ENCODE assay signal across 20 cellular contexts in the genomic region with DNA sequence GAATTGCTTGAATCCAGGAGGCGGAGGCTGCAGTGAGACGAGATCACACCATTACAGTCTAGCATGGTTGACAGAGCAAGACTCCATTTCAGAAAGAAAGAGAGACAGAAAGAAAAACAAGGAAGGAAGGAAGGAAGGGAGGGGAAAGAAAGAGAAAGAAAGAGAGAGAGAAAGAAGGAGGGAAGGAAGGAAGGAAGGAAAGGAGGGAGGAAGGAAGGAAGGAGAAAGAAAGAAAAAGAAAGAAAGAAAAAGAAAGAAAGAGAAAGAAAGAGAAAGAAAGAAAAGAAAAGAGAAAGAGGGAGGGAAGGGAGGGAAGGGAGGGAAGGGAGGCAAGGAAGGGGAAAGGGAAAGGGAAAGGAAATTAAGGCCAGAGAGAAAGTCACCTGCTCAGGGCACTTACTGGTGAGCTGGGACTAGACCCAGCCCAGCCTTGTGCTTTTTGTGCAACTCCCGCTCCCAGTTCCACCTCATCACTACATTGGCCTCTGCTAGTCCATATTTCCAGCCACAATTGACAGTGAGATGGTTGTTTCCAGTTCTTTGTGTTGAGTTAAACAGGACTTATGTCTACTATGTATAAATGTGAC. TPM values are rescaled to one million over a fixed set of nuclear protein-coding genes. Genes with fewer than 3 reads are reported as not detected.
DNase-seq lines count a peak whose midpoint lies in the region; ATAC-seq and TF ChIP-seq lines count a peak whose summit lies in the region.
"Had no signal": no experiment of that assay in that cellular context is flagged by ENCODE, and none has a peak within 500 bp of the region (broad histone marks: within the 10 kb centered on the region; RNA-seq: fewer than 3 reads in every experiment).

No MANE protein-coding gene starts in this region.

- peak; percentile 27 for ATAC-seq in activated CD4-positive, alpha-beta T cell treated with anti-CD3 and anti-CD28 coated beads for 36 hours
- peak in 1 of 2 donors; percentile 4 for ATAC-seq in stimulated activated naive B cell treated with anti-CD40 and anti-IgM and Interleukin-4, amounts not matched to agents 10 μg/mL and 1 μg/mL and 100 μg/mL, for 72 hours (replicated peaks)
- ATAC-seq in GM18873 (IDR thresholded peaks at IDR 0.05; ENCODE audit: low FRiP score, unreplicated experiment): no peak

- TF ChIP-seq POLR2A in prostate gland (IDR thresholded peaks at IDR 0.05): no peak

- H3K9me3 Mint-ChIP-seq in activated CD4-positive, alpha-beta T cell treated with anti-CD3 and anti-CD28 coated beads for 36 hours (ENCODE audit: low read depth): no peaks in the 10 kb centered on the region
- no peaks in the 10 kb centered on the region for H3K9me3 Mint-ChIP-seq in endothelial cell (ENCODE audit: unreplicated experiment)
- no peaks in the 10 kb centered on the region for H3K9me3 Mint-ChIP-seq in stimulated activated naive B cell treated with anti-CD40 and anti-IgM and Interleukin-4, amounts not matched to agents 10 μg/mL and 1 μg/mL and 100 μg/mL, for 72 hours
- H3K9me3 Mint-ChIP-seq: activated CD4-positive, alpha-beta memory T cell treated with anti-CD3 and anti-CD28 coated beads for 36 hours; naive B cell; T-helper 2 cell treated with Interferon-gamma antibody and Interleukin-4, amounts not matched to agents 5 μg/mL and 100 μg/mL, for 36 hours had no signal

- H3K9ac ChIP-seq in Loucy (ENCODE audit: low read depth, low read length, poor library complexity, severe bottlenecking): no peak overlapping the region

- H3K27ac Mint-ChIP-seq in activated CD4-positive, alpha-beta T cell treated with anti-CD3 and anti-CD28 coated beads for 36 hours: no peak overlapping the region
- peak overlapping the region; percentile 68 for H3K27ac Mint-ChIP-seq in endothelial cell (ENCODE audit: unreplicated experiment)
- peak overlapping the region; percentile 53 for H3K27ac Mint-ChIP-seq in stimulated activated naive B cell treated with anti-CD40 and anti-IgM and Interleukin-4, amounts not matched to agents 10 μg/mL and 1 μg/mL and 100 μg/mL, for 72 hours
- H3K27ac Mint-ChIP-seq: activated CD4-positive, alpha-beta memory T cell treated with anti-CD3 and anti-CD28 coated beads for 36 hours; T-helper 2 cell treated with Interferon-gamma antibody and Interleukin-4, amounts not matched to agents 5 μg/mL and 100 μg/mL, for 36 hours had no signal

- POLR2A ChIA-PET in activated CD4-positive, alpha-beta T cell treated with anti-CD3 and anti-CD28 coated beads for 36 hours (lab: Charles Lee): interaction anchor here (0.6 to 1.2 kb wide), 3 partner anchors 51 to 1142 kb away, joined by 3 to 5 read pairs (median 3); no protein-coding TSS in a partner anchor

- no peak for TF ChIP-seq CTCF in Loucy (conservative IDR thresholded peaks at IDR 0.05; ENCODE audit: low read length)
- no peak for TF ChIP-seq CTCF in endothelial cell (IDR thresholded peaks at IDR 0.05; ENCODE audit: unreplicated experiment)
- TF ChIP-seq CTCF in prostate gland (IDR thresholded peaks at IDR 0.05): no peak

- H3K4me1 Mint-ChIP-seq in activated CD4-positive, alpha-beta T cell treated with anti-CD3 and anti-CD28 coated beads for 36 hours: peaks cover 12% of the 10 kb centered on the region
- peaks cover 12% of the 10 kb centered on the region for H3K4me1 Mint-ChIP-seq in endothelial cell (ENCODE audit: unreplicated experiment)
- peaks cover 13 to 15% of the 10 kb centered on the region in 2 donors for H3K4me1 Mint-ChIP-seq in stimulated activated naive B cell treated with anti-CD40 and anti-IgM and Interleukin-4, amounts not matched to agents 10 μg/mL and 1 μg/mL and 100 μg/mL, for 72 hours

- H3K27me3 ChIP-seq in Loucy (ENCODE audit: insufficient read depth, low read length, poor library complexity, severe bottlenecking): no peaks in the 10 kb centered on the region
- H3K27me3 ChIP-seq in prostate gland (replicated peaks; ENCODE audit: insufficient read depth): no peaks in the 10 kb centered on the region
- H3K27me3 ChIP-seq: heart right ventricle had no signal

- H3K27ac ChIP-seq in prostate gland: no peak overlapping the region
- H3K27ac ChIP-seq: 22Rv1, heart right ventricle had no signal

- WGBS in prostate gland: 95% methylated on average over 3 of the region's 3 CpGs

- peaks cover 19% of the 10 kb centered on the region for H3K27me3 Mint-ChIP-seq in activated CD4-positive, alpha-beta T cell treated with anti-CD3 and anti-CD28 coated beads for 36 hours
- peaks cover 5% of the 10 kb centered on the region for H3K27me3 Mint-ChIP-seq in endothelial cell (ENCODE audit: unreplicated experiment)
- peaks cover 0 to 6% of the 10 kb centered on the region in 2 donors for H3K27me3 Mint-ChIP-seq in stimulated activated naive B cell treated with anti-CD40 and anti-IgM and Interleukin-4, amounts not matched to agents 10 μg/mL and 1 μg/mL and 100 μg/mL, for 72 hours

- peak overlapping the region; percentile 27; the same call in 1 of the 2 replicates for H2AFZ ChIP-seq in Loucy (ENCODE audit: low read length)

- no peaks in the 10 kb centered on the region for H3F3A ChIP-seq in Loucy (ENCODE audit: low read depth)

- H3K36me3 Mint-ChIP-seq in activated CD4-positive, alpha-beta T cell treated with anti-CD3 and anti-CD28 coated beads for 36 hours (ENCODE audit: low read depth): no peaks in the 10 kb centered on the region
- H3K36me3 Mint-ChIP-seq in endothelial cell (ENCODE audit: low read depth, unreplicated experiment): no peaks in the 10 kb centered on the region
- no peaks in the 10 kb centered on the region for H3K36me3 Mint-ChIP-seq in stimulated activated naive B cell treated with anti-CD40 and anti-IgM and Interleukin-4, amounts not matched to agents 10 μg/mL and 1 μg/mL and 100 μg/mL, for 72 hours
- H3K36me3 Mint-ChIP-seq: activated CD4-positive, alpha-beta memory T cell treated with anti-CD3 and anti-CD28 coated beads for 36 hours; naive B cell had no signal

- H3K4me3 Mint-ChIP-seq in activated CD4-positive, alpha-beta T cell treated with anti-CD3 and anti-CD28 coated beads for 36 hours: no peak overlapping the region
- H3K4me3 Mint-ChIP-seq in endothelial cell (ENCODE audit: unreplicated experiment): no peak overlapping the region
- no peak overlapping the region for H3K4me3 Mint-ChIP-seq in stimulated activated naive B cell treated with anti-CD40 and anti-IgM and Interleukin-4, amounts not matched to agents 10 μg/mL and 1 μg/mL and 100 μg/mL, for 72 hours
- H3K4me3 Mint-ChIP-seq: activated CD4-positive, alpha-beta memory T cell treated with anti-CD3 and anti-CD28 coated beads for 36 hours; T-helper 2 cell treated with Interferon-gamma antibody and Interleukin-4, amounts not matched to agents 5 μg/mL and 100 μg/mL, for 36 hours had no signal

- CTCF ChIA-PET in activated CD4-positive, alpha-beta T cell treated with anti-CD3 and anti-CD28 coated beads for 36 hours (lab: Charles Lee): interaction anchor here (0.6 to 4.4 kb wide), 28 partner anchors 8 to 258 kb away, joined by 3 to 29 read pairs (median 4); a partner anchor contains a TSS

- H3K9me3 ChIP-seq in Loucy (ENCODE audit: insufficient read depth, low read depth, low read length): no peaks in the 10 kb centered on the region
- no peaks in the 10 kb centered on the region for H3K9me3 ChIP-seq in prostate gland
- H3K9me3 ChIP-seq: heart right ventricle had no signal

- DNase-seq in activated CD4-positive, alpha-beta T cell treated with anti-CD3 and anti-CD28 coated beads for 36 hours: no peak
- DNase-seq in activated CD4-positive, alpha-beta T cell treated with anti-CD3 and anti-CD28 coated beads for 48 hours: no peak
- no peak for DNase-seq in endothelial cell (ENCODE audit: low spot score)
- no peak for DNase-seq in stimulated activated naive B cell treated with anti-CD40 and anti-IgM and Interleukin-4, amounts not matched to agents 10 μg/mL and 1 μg/mL and 100 μg/mL, for 72 hours
- DNase-seq in prostate gland (ENCODE audit: low spot score): no peak
- DNase-seq in NCI-H2171 treated with DMSO at 0.1 percent for 48 hours (lab: John Stamatoyannopoulos, UW): no peak
- DNase-seq: activated gamma-delta T cell, COR-L47, heart right ventricle, naive B cell, NCI-H1436, NCI-H524 treated with DMSO at 0.1 percent for 48 hours, RPMI8226 had no signal

- H4K20me1 ChIP-seq in Loucy (ENCODE audit: insufficient read depth, low read length, poor library complexity, severe bottlenecking): no peaks in the 10 kb centered on the region

- no peaks in the 10 kb centered on the region for H3K79me2 ChIP-seq in Loucy (ENCODE audit: insufficient read depth, low read length)

- peaks cover 8% of the 10 kb centered on the region for H3K4me1 ChIP-seq in Loucy (ENCODE audit: insufficient read depth, low read length, poor library complexity, severe bottlenecking)
- H3K4me1 ChIP-seq in prostate gland (replicated peaks): no peaks in the 10 kb centered on the region

- H3K4me2 ChIP-seq in Loucy (ENCODE audit: low read depth, low read length, poor library complexity, severe bottlenecking): no peak overlapping the region

- intact Hi-C loops in activated CD4-positive, alpha-beta T cell treated with anti-CD3 and anti-CD28 coated beads for 36 hours (cut with DNase I, micrococcal nuclease): loop anchor here in 1 of 2 experiments (5.0 kb wide), 1 partner anchor 80 kb away; no protein-coding TSS in a partner anchor
- intact Hi-C loops in prostate gland (cut with DNase I): loop anchor here (10.0 kb wide), 1 partner anchor 88 kb away; no protein-coding TSS in a partner anchor

- H3K9me2 ChIP-seq in Loucy (replicated peaks; ENCODE audit: low read depth, low read length): no peaks in the 10 kb centered on the region

- H3K36me3 ChIP-seq in Loucy (ENCODE audit: insufficient read depth, low read length): no peaks in the 10 kb centered on the region
- H3K36me3 ChIP-seq in prostate gland: no peaks in the 10 kb centered on the region
- H3K36me3 ChIP-seq: heart right ventricle had no signal

- H3K4me3 ChIP-seq in Loucy (ENCODE audit: low read length, poor library complexity, severe bottlenecking) (no peak overlapping the region), prostate gland (no peak overlapping the region)
- H3K4me3 ChIP-seq: heart right ventricle had no signal

RNA-seq across cellular contexts. Expression of a gene that starts 35.7 kb away (rescaled TPM):
- total RNA-seq in activated CD4-positive, alpha-beta T cell treated with anti-CD3 and anti-CD28 coated beads for 36 hours: not detected
- total RNA-seq in endothelial cell (ENCODE audit: unreplicated experiment) (0.26 TPM), prostate gland (not detected)
- total RNA-seq: activated CD4-positive, alpha-beta memory T cell treated with anti-CD3 and anti-CD28 coated beads for 36 hours; bronchial epithelial cell; temporal lobe had no signal

RNA-seq across cellular contexts. Expression of a gene that starts 51.3 kb away (rescaled TPM):
- total RNA-seq in activated CD4-positive, alpha-beta T cell treated with anti-CD3 and anti-CD28 coated beads for 36 hours: 10 to 100 TPM; 56.3 to 58.5 TPM
- total RNA-seq in endothelial cell (ENCODE audit: unreplicated experiment) (11.9 TPM), prostate gland (10 to 100 TPM; 11.9 to 16.2 TPM)
